Comparison of ENCODE assay signal across 8 cellular contexts in the genomic region with DNA sequence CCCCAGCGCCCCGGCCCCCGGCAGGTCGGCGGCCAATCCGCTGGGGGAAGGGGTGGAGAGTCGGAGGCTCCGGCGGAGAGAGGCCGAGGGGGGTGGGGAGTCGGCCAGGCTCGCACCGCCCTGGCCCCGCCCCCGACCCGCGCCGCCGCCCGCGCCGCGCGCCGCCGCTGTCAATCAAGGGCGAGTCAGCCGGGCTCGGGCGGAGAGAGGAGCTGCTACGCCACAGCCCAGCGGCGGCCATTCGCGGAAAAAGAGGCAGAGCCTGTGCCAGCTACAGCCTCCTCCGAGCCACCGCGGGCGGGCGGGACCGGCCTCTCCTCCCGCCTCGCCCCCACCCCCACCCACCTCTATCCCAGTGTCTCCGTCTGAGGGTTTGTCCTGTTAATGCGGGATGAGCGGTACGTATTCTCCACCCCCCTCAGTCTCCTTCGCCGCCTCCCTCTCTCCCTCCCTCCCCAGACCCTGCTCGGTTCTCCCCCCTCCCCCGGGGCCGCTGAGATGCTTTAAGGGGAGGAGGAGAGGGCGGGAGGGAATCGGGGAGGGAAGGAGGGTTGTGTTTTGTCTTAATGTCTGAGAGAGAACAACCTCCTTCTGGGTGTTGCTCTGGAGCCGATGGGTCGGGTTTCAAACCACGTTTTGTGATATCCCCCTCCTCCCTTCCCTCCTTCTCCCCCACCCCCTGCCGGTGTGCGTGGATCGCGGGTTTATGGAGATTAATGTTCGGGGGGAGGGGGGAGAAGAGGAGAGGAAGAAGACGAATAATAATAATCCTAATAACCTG. TPM values are rescaled to one million over a fixed set of nuclear protein-coding genes. Genes with fewer than 3 reads are reported as not detected.
DNase-seq lines count a peak whose midpoint lies in the region; ATAC-seq and TF ChIP-seq lines count a peak whose summit lies in the region.

A gene (plus strand): TSS at position 223 of the 781 bp plus-strand sequence. CDS start 169 bp downstream, at position 392.

- intact Hi-C loops in PC-3 (cut with micrococcal nuclease), result loop anchor here (1.0 to 5.0 kb wide), 6 partner anchors 64 to 636 kb away; a partner anchor contains a TSS

- ATAC-seq in GM21717 (IDR thresholded peaks at IDR 0.05; ENCODE audit: unreplicated experiment), result peak; percentile 74
- ATAC-seq in PC-3, result peak; percentile 79

- no TSS peak for BruUV-seq in PC-3 (replicated peaks; lab: Mats Ljungman, UMichigan)

- DNase-seq in DMS153 treated with DMSO at 0.1 percent for 48 hours (lab: John Stamatoyannopoulos, UW; ENCODE audit: unreplicated experiment) (peak; percentile 95), PC-3 (peak; percentile 90), activated T-cell treated with anti-CD3 and anti-CD28 coated beads for 48 hours (ENCODE audit: low read depth) (peak; percentile 97), epithelial cell of proximal tubule (ENCODE audit: low read depth) (peak; percentile 29), mucosa of gallbladder (ENCODE audit: low spot score) (peak; percentile 96)
- DNase-seq in Jurkat, Clone E6-1 (ENCODE audit: low read depth, low spot score), result peak; percentile 82
- DNase-seq in stimulated activated CD8-positive, alpha-beta memory T cell treated with anti-CD3 and anti-CD28 coated beads, Interleukin-4, amount 100 ng/mL, for 24 hours (ENCODE audit: low read depth), result peak; percentile 93

- no peaks in the 10 kb centered on the region for H3F3A ChIP-seq in PC-3 (ENCODE audit: low read length, unreplicated experiment)

- no peaks in the 10 kb centered on the region for H3K27me3 ChIP-seq in PC-3 (ENCODE audit: low read length)

- H2AFZ ChIP-seq in PC-3 (ENCODE audit: low read length), result peak within 1 kb of the TSS; percentile 98

- peak within 1 kb of the TSS; percentile 95 for H3K4me2 ChIP-seq in PC-3 (ENCODE audit: low read length)

- H3K79me2 ChIP-seq in PC-3 (ENCODE audit: low read length), result no peaks in the 10 kb centered on the region

- peak within 1 kb of the TSS; percentile 88 for H3K9ac ChIP-seq in PC-3 (ENCODE audit: low read length)

- no peaks in the 10 kb centered on the region for H3K9me3 ChIP-seq in PC-3 (ENCODE audit: low read length)

- H3K27ac ChIP-seq in PC-3 (ENCODE audit: low read length), result peak within 1 kb of the TSS; percentile 82

- H3K4me1 ChIP-seq in PC-3 (ENCODE audit: insufficient read depth, low read length), result peaks cover 10% of the 10 kb centered on the region

- no peaks in the 10 kb centered on the region for H4K20me1 ChIP-seq in PC-3 (ENCODE audit: low read length)

- H3K36me3 ChIP-seq in PC-3 (ENCODE audit: low read depth, low read length), result no peaks in the 10 kb centered on the region

- POLR2A ChIA-PET in PC-3 (lab: Charles Lee; ENCODE audit: unreplicated experiment), result interaction anchor here (0.6 to 0.7 kb wide), 3 partner anchors 70 to 892 kb away, joined by 3 to 6 read pairs (median 4); no protein-coding TSS in a partner anchor

- H3K4me3 ChIP-seq in Jurkat, Clone E6-1 (ENCODE audit: low read length), result peak within 1 kb of the TSS; percentile 76
- H3K4me3 ChIP-seq in PC-3 (ENCODE audit: low read length) (peak within 1 kb of the TSS; percentile 74), epithelial cell of proximal tubule (ENCODE audit: low read depth, low read length) (peak within 1 kb of the TSS; percentile 91)

- TF ChIP-seq CTCF in PC-3 (conservative IDR thresholded peaks at IDR 0.05; ENCODE audit: low read depth, low read length) (no peak), epithelial cell of proximal tubule (conservative IDR thresholded peaks at IDR 0.05; ENCODE audit: low read depth, low read length) (peak; percentile 4)

- CTCF ChIA-PET in PC-3 (lab: Charles Lee), result interaction anchor here (0.6 to 0.9 kb wide), 2 partner anchors 438 to 830 kb away, joined by 3 read pairs; no protein-coding TSS in a partner anchor

- no peaks in the 10 kb centered on the region for H3K9me2 ChIP-seq in PC-3 (replicated peaks; ENCODE audit: low read length)

RNA-seq across cellular contexts. Expression of the gene that starts here (rescaled TPM):
- polyA plus RNA-seq in Jurkat, Clone E6-1 (2012; ENCODE audit: insufficient read depth, insufficient read length), result 7.1 TPM
- total RNA-seq in PC-3 (2014; rRNA removed) (2.5 and 3.1 TPM in 2 replicates), epithelial cell of proximal tubule (3.3 and 4.6 TPM in 2 replicates), mucosa of gallbladder (6.3 TPM)

Comparison
In these comparisons a context has a peak if more than half of its experiments do, and no peak if none do; other contexts are left out.
1. Peak in every context shown above with its lines: DNase-seq, ATAC-seq, H3K4me3 ChIP-seq and H3K27ac ChIP-seq.
2. DNase-seq: peak in every context shown above with its lines; median percentile 97 in activated T-cell treated with anti-CD3 and anti-CD28 coated beads for 48 hours; 96 in mucosa of gallbladder; 95 in DMS153 treated with DMSO at 0.1 percent for 48 hours; 93 in stimulated activated CD8-positive, alpha-beta memory T cell treated with anti-CD3 and anti-CD28 coated beads, Interleukin-4, amount 100 ng/mL, for 24 hours; 90 in PC-3; 82 in Jurkat, Clone E6-1; 29 in epithelial cell of proximal tubule.